19 cellular contexts compared by ENCODE assay signal in genomic region chr3:14286887-14287496, GRCh38.
DNase-seq lines count a peak whose midpoint lies in the region; ATAC-seq, FAIRE-seq and TF ChIP-seq lines count a peak whose summit lies in the region.
"Had no signal": no experiment of that assay in that cellular context is flagged by ENCODE, and none has a peak within 500 bp of the region (broad histone marks: within the 10 kb centered on the region; RNA-seq: fewer than 3 reads in every experiment).

No MANE protein-coding gene starts in this region.

- H3K27me3 ChIP-seq in H1 (replicated peaks in 1 of 4; ENCODE audit: control insufficient read depth in 3 of 4, extremely low read depth in 1 of 4, insufficient read depth in 3 of 4, low read length in 3 of 4) (peaks cover 0 to 2% (median 0%) of the 10 kb centered on the region in 4 experiments; a peak in 1 of 7 replicates), PC-9 (ENCODE audit: insufficient read depth, low read depth) (no peaks in the 10 kb centered on the region)

- H3K9me2 ChIP-seq in PC-9 (ENCODE audit: insufficient read depth), result no peaks in the 10 kb centered on the region; the same call in 1 of the 2 replicates

- no peak overlapping the region for H2BK120ac ChIP-seq in H1 (replicated peaks; ENCODE audit: low read depth, low read length)

- H3K4me1 ChIP-seq in H1 (replicated peaks in 1 of 4; ENCODE audit: control insufficient read depth in 3 of 4, insufficient read depth in 4 of 4, low read length in 3 of 4), result peaks cover 4 to 26% (median 21%) of the 10 kb centered on the region in 4 experiments
- H3K4me1 ChIP-seq in PC-9 (replicated peaks; ENCODE audit: insufficient read depth), result peaks cover 11% of the 10 kb centered on the region
- H3K4me1 ChIP-seq: lower lobe of right lung had no signal

- H4K8ac ChIP-seq in H1 (ENCODE audit: extremely low read depth, insufficient read depth, low read length), result no peak overlapping the region

- H3K56ac ChIP-seq in H1 (replicated peaks; ENCODE audit: insufficient read length, low read depth, low read length), result no peak overlapping the region

- peaks cover 4% of the 10 kb centered on the region; the same call in 1 of the 2 replicates for H3F3A ChIP-seq in PC-9 (ENCODE audit: insufficient read depth, low read depth)

- no peak overlapping the region for H3K27ac ChIP-seq in H1 (ENCODE audit: low read depth, low read length)
- no peak overlapping the region for H3K27ac ChIP-seq in PC-9
- H3K27ac ChIP-seq in RWPE1, result no peak overlapping the region
- H3K27ac ChIP-seq: esophagus squamous epithelium, lower lobe of right lung, SK-N-MC had no signal

- TF ChIP-seq EP300 in H1 (IDR thresholded peaks at IDR 0.05; ENCODE audit: borderline replicate concordance in 1 of 2, low read depth in 2 of 2, low read length in 2 of 2), result no peak

- H3K36me3 ChIP-seq in H1 (ENCODE audit: control insufficient read depth in 2 of 4, insufficient read depth in 4 of 4, low read length in 3 of 4) (no peaks in the 10 kb centered on the region), PC-9 (ENCODE audit: low read depth) (no peaks in the 10 kb centered on the region)
- H3K36me3 ChIP-seq: esophagus squamous epithelium, lower lobe of right lung had no signal

- H3K4me2 ChIP-seq in H1 (ENCODE audit: insufficient read depth in 1 of 2, low read depth in 2 of 2, low read length in 2 of 2), result no peak overlapping the region
- H3K4me2 ChIP-seq in PC-9, result no peak overlapping the region

- no peak overlapping the region for H3K4ac ChIP-seq in H1 (replicated peaks; ENCODE audit: insufficient read length, low read depth, low read length)

- no peaks in the 10 kb centered on the region for H3K23me2 ChIP-seq in H1 (ENCODE audit: low read depth, low read length)

- H2AK5ac ChIP-seq in H1 (ENCODE audit: low read depth, low read length), result no peak overlapping the region

- H3K14ac ChIP-seq in H1 (ENCODE audit: insufficient read length), result no peak overlapping the region

- no peak overlapping the region for H3K9ac ChIP-seq in H1 (replicated peaks in 1 of 4; ENCODE audit: extremely low read depth in 1 of 4, low read depth in 3 of 4, low read length in 3 of 4)

- no peak for TF ChIP-seq RAD21 in H1 (IDR thresholded peaks at IDR 0.05 in 1 of 2, conservative IDR thresholded peaks at IDR 0.05 in 1 of 2; ENCODE audit: low read depth in 2 of 2, low read length in 2 of 2)

- DNase-seq in DMS53 treated with DMSO at 0.1 percent for 48 hours (lab: John Stamatoyannopoulos, UW; ENCODE audit: unreplicated experiment), result peak; percentile 29
- peak; percentile 76 to 79 for DNase-seq in Kasumi-1 (lab: John Stamatoyannopoulos, UW)
- peak; percentile 52 for DNase-seq in NCI-H2196 treated with DMSO at 0.1 percent for 48 hours (lab: John Stamatoyannopoulos, UW; ENCODE audit: unreplicated experiment)
- DNase-seq in H1 (ENCODE audit: low read depth in 1 of 2, low spot score in 2 of 2), result no peak
- DNase-seq in PC-9, result no peak
- no peak for DNase-seq in RWPE1 (ENCODE audit: low spot score)
- DNase-seq: activated T-cell treated with anti-CD3 and anti-CD28 coated beads, Interleukin-2, amount 50 U/mL, for 1 hour; DND-41; esophagus squamous epithelium; HFFc6; lower lobe of right lung; naive B cell; NCI-H1694 treated with DMSO at 0.1 percent for 48 hours; stimulated activated naive B cell treated with anti-CD40 and anti-IgM and Interleukin-4, amounts not matched to agents 10 μg/mL and 1 μg/mL and 100 μg/mL, for 72 hours; trophoblast cell had no signal

- no peak overlapping the region; the same call in 1 of the 2 replicates for H2BK5ac ChIP-seq in H1 (ENCODE audit: low read depth, low read length)

- H3K79me1 ChIP-seq in H1 (ENCODE audit: low read depth, low read length), result no peaks in the 10 kb centered on the region

- ATAC-seq in GM18505 (IDR thresholded peaks at IDR 0.05; ENCODE audit: unreplicated experiment) (no peak), GM21423 (IDR thresholded peaks at IDR 0.05; ENCODE audit: unreplicated experiment) (no peak)
- ATAC-seq: lower lobe of right lung; stimulated activated naive B cell treated with anti-CD40 and anti-IgM and Interleukin-4, amounts not matched to agents 10 μg/mL and 1 μg/mL and 100 μg/mL, for 72 hours had no signal

- WGBS in H1 (ENCODE audit: extremely low coverage in 1 of 2, insufficient coverage in 1 of 2, insufficient read length in 1 of 2, insufficient replicate concordance in 2 of 2, low coverage in 1 of 2, low lambda C conversion rate in 2 of 2, missing lambda C conversion rate in 1 of 2), 2 experiments, result 84% methylated on average over 7 of the region's 7 CpGs; no CpG with 5 or more reads in 1 of the 2 experiments

- FAIRE-seq in H1 (lab: Jason Lieb, UNC), result no peak
- FAIRE-seq: bronchial epithelial cell had no signal

- H2BK12ac ChIP-seq in H1 (ENCODE audit: low read depth, low read length), result peak overlapping the region; percentile 92

- H3K23ac ChIP-seq in H1 (ENCODE audit: insufficient read length), result no peak overlapping the region

- H2BK20ac ChIP-seq in H1 (ENCODE audit: low read length), result peak overlapping the region; percentile 92; the same call in 1 of the 2 replicates

- H2BK15ac ChIP-seq in H1 (ENCODE audit: low read length), result peak overlapping the region; percentile 46; the same call in 1 of the 2 replicates

- no peak for TF ChIP-seq POLR2A in H1 (IDR thresholded peaks at IDR 0.05; ENCODE audit: control extremely low read depth in 1 of 2, low read depth in 2 of 2, low read length in 2 of 2)
- no peak for TF ChIP-seq POLR2A in GM18505 (IDR thresholded peaks at IDR 0.05; ENCODE audit: borderline replicate concordance, extremely low read depth, insufficient read depth, insufficient read length)

- CTCF ChIA-PET in H1 (lab: Charles Lee; ENCODE audit: partially characterized antibody), result interaction anchor here (0.8 to 8.9 kb wide), 5 partner anchors 10 to 181 kb away, joined by 4 to 75 read pairs (median 6); no protein-coding TSS in a partner anchor
- CTCF ChIA-PET in PC-9 (lab: Charles Lee), result no interaction called here
- CTCF ChIA-PET in RWPE1 (lab: Yijun Ruan, JAX), result no interaction called here

- H4K91ac ChIP-seq in H1 (replicated peaks; ENCODE audit: insufficient read length, low read length), result no peak overlapping the region

- no peak overlapping the region for H4K5ac ChIP-seq in H1 (ENCODE audit: insufficient read length, low read depth, low read length)

- no peaks in the 10 kb centered on the region for H3K79me2 ChIP-seq in H1 (ENCODE audit: control insufficient read depth in 1 of 2, insufficient read depth in 2 of 2, low read length in 2 of 2)
- no peaks in the 10 kb centered on the region for H3K79me2 ChIP-seq in PC-9 (ENCODE audit: low read depth)

- POLR2A ChIA-PET in H1 (lab: Charles Lee; ENCODE audit: partially characterized antibody) (interaction anchor here (1.2 to 1.3 kb wide), 2 partner anchors 9 to 15 kb away, joined by 3 to 4 read pairs; no protein-coding TSS in a partner anchor), PC-9 (lab: Charles Lee; ENCODE audit: unreplicated experiment) (no interaction called here), RWPE1 (lab: Yijun Ruan, JAX; ENCODE audit: low non-redundant PET) (no interaction called here)

- H3K9me3 ChIP-seq in H1 (ENCODE audit: insufficient read depth in 2 of 2, low read depth in 1 of 2, low read length in 1 of 2), result no peaks in the 10 kb centered on the region
- no peaks in the 10 kb centered on the region for H3K9me3 ChIP-seq in PC-9 (ENCODE audit: insufficient read depth, low read depth)
- H3K9me3 ChIP-seq: esophagus squamous epithelium, lower lobe of right lung had no signal

- H2AFZ ChIP-seq in H1 (ENCODE audit: low read length) (no peak overlapping the region), PC-9 (no peak overlapping the region)

- no TSS peak for BruUV-seq in PC-9 (replicated peaks; lab: Mats Ljungman, UMichigan)

- H4K20me1 ChIP-seq in H1 (replicated peaks in 1 of 2; ENCODE audit: control insufficient read depth in 1 of 2, insufficient read depth in 2 of 2, low read length in 2 of 2) (no peaks in the 10 kb centered on the region), PC-9 (ENCODE audit: insufficient read depth) (no peaks in the 10 kb centered on the region)

- intact Hi-C loops in PC-9 (cut with micrococcal nuclease; ENCODE audit: unreplicated experiment), result no loop called here

- no peak overlapping the region for H3K18ac ChIP-seq in H1 (ENCODE audit: extremely low read depth, low read length)

- TF ChIP-seq CTCF in H1 (IDR thresholded peaks at IDR 0.05; ENCODE audit: control extremely low read depth in 1 of 3, insufficient read depth in 1 of 3, low read depth in 1 of 3, low read length in 3 of 3) (no peak), PC-9 (conservative IDR thresholded peaks at IDR 0.05) (no peak), RWPE1 (conservative IDR thresholded peaks at IDR 0.05; ENCODE audit: low read depth) (no peak)

- H3K4me3 ChIP-seq in H1 (ENCODE audit: extremely low read depth in 1 of 4, insufficient read depth in 2 of 4, low read depth in 3 of 4, low read length in 4 of 4), result no peak overlapping the region
- no peak overlapping the region for H3K4me3 ChIP-seq in PC-9
- H3K4me3 ChIP-seq: esophagus squamous epithelium, lower lobe of right lung, SK-N-MC had no signal

TF ChIP-seq in H1, 55 proteins besides CTCF, POLR2A, EP300 and RAD21 (continues in another document):
- TF ChIP-seq CBX5 (IDR thresholded peaks at IDR 0.05; ENCODE audit: low read depth, low read length) (no peak), SP2 (IDR thresholded peaks at IDR 0.05; ENCODE audit: low read length) (no peak), NRF1 (IDR thresholded peaks at IDR 0.05; ENCODE audit: low read depth, low read length) (no peak), NANOG (IDR thresholded peaks at IDR 0.05; ENCODE audit: insufficient read depth, low read depth, low read length, poor library complexity, severe bottlenecking) (no peak), RBBP5 (IDR thresholded peaks at IDR 0.05; ENCODE audit: borderline replicate concordance, low read depth, low read length) (no peak), MAX (IDR thresholded peaks at IDR 0.05) (no peak), MAFK (IDR thresholded peaks at IDR 0.05; ENCODE audit: low read depth, low read length) (no peak), SP1 (IDR thresholded peaks at IDR 0.05; ENCODE audit: low read depth, low read length) (no peak), TBP (IDR thresholded peaks at IDR 0.05; ENCODE audit: low read depth, low read length) (no peak), E2F6 (IDR thresholded peaks at IDR 0.05) (no peak), ZNF274 (IDR thresholded peaks at IDR 0.05; ENCODE audit: borderline replicate concordance, extremely low read depth, low read length) (no peak)

Comparison
In these comparisons a context has a peak if more than half of its experiments do, and no peak if none do; other contexts are left out.
1. DNase-seq: peak in DMS53 treated with DMSO at 0.1 percent for 48 hours (single experiment), Kasumi-1 (2 of 2) and NCI-H2196 treated with DMSO at 0.1 percent for 48 hours (single experiment); none in H1 (0 of 2), PC-9 (0 of 2) and RWPE1 (single experiment).